16 cellular contexts compared by ENCODE assay signal in the genomic region with DNA sequence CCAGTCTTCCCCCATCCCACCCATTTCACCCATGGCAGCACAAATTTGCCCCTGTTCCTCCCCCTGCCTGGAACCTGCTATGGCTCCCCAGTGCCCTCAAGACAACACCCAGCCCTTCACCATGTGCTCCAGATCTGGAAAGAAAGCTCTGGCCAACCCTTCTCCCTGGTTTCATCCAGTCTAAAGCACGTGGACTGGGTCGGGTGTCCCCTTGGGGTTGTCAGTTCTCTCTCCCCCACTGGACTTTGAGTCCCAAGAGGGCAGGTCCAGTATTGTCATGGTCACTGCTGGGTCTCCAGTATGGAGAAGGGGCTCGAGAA. TPM values are rescaled to one million over a fixed set of nuclear protein-coding genes. Genes with fewer than 3 reads are reported as not detected.
DNase-seq lines count a peak whose midpoint lies in the region; ATAC-seq, FAIRE-seq and TF ChIP-seq lines count a peak whose summit lies in the region.
"Had no signal": no experiment of that assay in that cellular context is flagged by ENCODE, and none has a peak within 500 bp of the region (broad histone marks: within the 10 kb centered on the region; RNA-seq: fewer than 3 reads in every experiment).

No MANE protein-coding gene starts in this region.

- H3K27ac ChIP-seq in HEK293 (ENCODE audit: extremely low read depth, low read depth, low read length) (no peak overlapping the region), K562 (ENCODE audit: extremely low read depth, low read depth, low read length) (no peak overlapping the region), kidney (ENCODE audit: low read depth in 2 of 2, low read length in 2 of 2) (no peak overlapping the region)
- H3K27ac ChIP-seq: 22Rv1, BLaER1 had no signal

- no peaks in the 10 kb centered on the region for H4K20me1 ChIP-seq in K562 (replicated peaks; ENCODE audit: control insufficient read depth, insufficient read depth, low read length)
- H4K20me1 ChIP-seq: BLaER1 had no signal

- H3K4me1 ChIP-seq in HEK293 (ENCODE audit: control insufficient read depth, insufficient read depth, low read length) (no peaks in the 10 kb centered on the region), K562 (replicated peaks in 1 of 2; ENCODE audit: control insufficient read depth in 2 of 2, insufficient read depth in 2 of 2, low read length in 2 of 2) (peaks cover 0 to 8% of the 10 kb centered on the region in 2 experiments; a peak in 3 of 5 replicates), kidney (ENCODE audit: control insufficient read depth in 1 of 2, insufficient read depth in 1 of 2, low read depth in 1 of 2, low read length in 2 of 2) (no peaks in the 10 kb centered on the region)

- H3K9ac ChIP-seq in K562 (ENCODE audit: insufficient read depth in 1 of 2, low read depth in 2 of 2, low read length in 2 of 2), result no peak overlapping the region
- H3K9ac ChIP-seq in kidney (ENCODE audit: low read length in 2 of 2), result no peak overlapping the region
- H3K9ac ChIP-seq: BLaER1 had no signal

- CTCF ChIA-PET in activated CD4-positive, alpha-beta T cell treated with anti-CD3 and anti-CD28 coated beads, Interleukin-2, amount 10 ng/mL, durations not matched to agents 7 days and 5 days (lab: Charles Lee), result interaction anchor here (0.8 to 3.6 kb wide), 8 partner anchors 9 to 234 kb away, joined by 3 to 22 read pairs (median 4); no protein-coding TSS in a partner anchor
- CTCF ChIA-PET in HEK293 (lab: Yijun Ruan, JAX) (interaction anchor here (0.6 to 9.2 kb wide), 14 partner anchors 8 to 234 kb away, joined by 3 to 61 read pairs (median 8); no protein-coding TSS in a partner anchor), K562 (lab: Yijun Ruan, JAX; ENCODE audit: low intra/inter-chr PET ratio) (interaction anchor here (1.6 to 5.7 kb wide), 3 partner anchors 27 to 120 kb away, joined by 10 to 115 read pairs (median 37); no protein-coding TSS in a partner anchor)

- H3K4me3 ChIP-seq in HEK293 (ENCODE audit: low read depth, low read length), result no peak overlapping the region
- no peak overlapping the region for H3K4me3 ChIP-seq in K562
- no peak overlapping the region for H3K4me3 ChIP-seq in kidney (ENCODE audit: low read length in 2 of 2)
- H3K4me3 ChIP-seq: BLaER1, GM23338 had no signal

- H3K4me3 Mint-ChIP-seq in activated CD4-positive, alpha-beta T cell treated with anti-CD3 and anti-CD28 coated beads, Interleukin-2, amount 10 ng/mL, durations not matched to agents 7 days and 5 days, result no peak overlapping the region
- no peak overlapping the region for H3K4me3 Mint-ChIP-seq in activated CD4-positive, alpha-beta T cell treated with anti-CD3 and anti-CD28 coated beads, Interleukin-2, amount 10 ng/mL, durations not matched to agents 24 days and 14 days
- H3K4me3 Mint-ChIP-seq: CD4-positive, alpha-beta memory T cell; GM23338 had no signal

- H3K9me3 Mint-ChIP-seq in activated CD4-positive, alpha-beta T cell treated with anti-CD3 and anti-CD28 coated beads, Interleukin-2, amount 10 ng/mL, durations not matched to agents 7 days and 5 days, result peaks cover 8% of the 10 kb centered on the region
- no peaks in the 10 kb centered on the region for H3K9me3 Mint-ChIP-seq in activated CD4-positive, alpha-beta T cell treated with anti-CD3 and anti-CD28 coated beads, Interleukin-2, amount 10 ng/mL, durations not matched to agents 24 days and 14 days
- H3K9me3 Mint-ChIP-seq: GM23338 had no signal

- H3K4me2 ChIP-seq in K562 (ENCODE audit: insufficient read depth, low read length), result no peak overlapping the region
- H3K4me2 ChIP-seq: BLaER1, GM23338 had no signal

- no peaks in the 10 kb centered on the region for H3K36me3 Mint-ChIP-seq in activated CD4-positive, alpha-beta T cell treated with anti-CD3 and anti-CD28 coated beads, Interleukin-2, amount 10 ng/mL, durations not matched to agents 7 days and 5 days (ENCODE audit: low read depth)
- H3K36me3 Mint-ChIP-seq in activated CD4-positive, alpha-beta T cell treated with anti-CD3 and anti-CD28 coated beads, Interleukin-2, amount 10 ng/mL, durations not matched to agents 24 days and 14 days (ENCODE audit: low read depth), result peaks cover 2% of the 10 kb centered on the region
- H3K36me3 Mint-ChIP-seq: CD4-positive, alpha-beta memory T cell had no signal

- TF ChIP-seq RAD21 in K562 (CRISPR knock-in tag; conservative IDR thresholded peaks at IDR 0.05 in 1 of 2, IDR thresholded peaks at IDR 0.05 in 1 of 2), result no peak

- peaks cover 22% of the 10 kb centered on the region for H3K27me3 Mint-ChIP-seq in activated CD4-positive, alpha-beta T cell treated with anti-CD3 and anti-CD28 coated beads, Interleukin-2, amount 10 ng/mL, durations not matched to agents 7 days and 5 days
- H3K27me3 Mint-ChIP-seq in activated CD4-positive, alpha-beta T cell treated with anti-CD3 and anti-CD28 coated beads, Interleukin-2, amount 10 ng/mL, durations not matched to agents 24 days and 14 days, result peaks cover 25% of the 10 kb centered on the region

- H3K9me1 ChIP-seq in K562 (ENCODE audit: control insufficient read depth, insufficient read depth, low read length), result no peaks in the 10 kb centered on the region

- no TSS peak for BruUV-seq in K562 (replicated peaks; lab: Mats Ljungman, UMichigan)

- no peak for TF ChIP-seq EP300 in K562 (IDR thresholded peaks at IDR 0.05; ENCODE audit: low read length)

- in situ Hi-C loops in K562 (cut with MboI), result no loop called here

- no peak for ATAC-seq in K562

- TF ChIP-seq POLR2A in K562 (conservative IDR thresholded peaks at IDR 0.05), result no peak

- no peak for DNase-seq in activated CD4-positive, alpha-beta T cell treated with anti-CD3 and anti-CD28 coated beads, Interleukin-2, amount 10 ng/mL, durations not matched to agents 7 days and 5 days
- DNase-seq in activated CD4-positive, alpha-beta T cell treated with anti-CD3 and anti-CD28 coated beads, Interleukin-2, amount 10 ng/mL, durations not matched to agents 24 days and 14 days, result no peak
- DNase-seq in K562 (ENCODE audit: extremely low read depth in 1 of 4, low spot score in 3 of 4) (no peak), kidney (no peak), NOMO-1 treated with DMSO at 0.1 percent for 48 hours (lab: John Stamatoyannopoulos, UW; ENCODE audit: unreplicated experiment) (no peak), HK-2 (ENCODE audit: unreplicated experiment) (no peak)
- DNase-seq: DMS79 treated with DMSO at 0.1 percent for 48 hours, GF-D8 had no signal

- POLR2A ChIA-PET in activated CD4-positive, alpha-beta T cell treated with anti-CD3 and anti-CD28 coated beads, Interleukin-2, amount 10 ng/mL, durations not matched to agents 7 days and 5 days (lab: Charles Lee), result no interaction called here
- POLR2A ChIA-PET in HEK293 (lab: Yijun Ruan, JAX), result no interaction called here
- POLR2A ChIA-PET in K562 (lab: Yijun Ruan, JAX), result interaction anchor here (1.4 kb wide), 1 partner anchor 120 kb away, joined by 3 read pairs; no protein-coding TSS in a partner anchor

- intact Hi-C loops in activated CD4-positive, alpha-beta T cell treated with anti-CD3 and anti-CD28 coated beads, Interleukin-2, amount 10 ng/mL, durations not matched to agents 24 days and 14 days (cut with micrococcal nuclease), result no loop called here
- intact Hi-C loops in K562 (cut with micrococcal nuclease), result no loop called here
- intact Hi-C loops in kidney (cut with DNase I), result loop anchor here (10.0 kb wide), 1 partner anchor 230 kb away; no protein-coding TSS in a partner anchor

- H3K27ac Mint-ChIP-seq in activated CD4-positive, alpha-beta T cell treated with anti-CD3 and anti-CD28 coated beads, Interleukin-2, amount 10 ng/mL, durations not matched to agents 7 days and 5 days, result peak overlapping the region; percentile 42
- H3K27ac Mint-ChIP-seq in activated CD4-positive, alpha-beta T cell treated with anti-CD3 and anti-CD28 coated beads, Interleukin-2, amount 10 ng/mL, durations not matched to agents 24 days and 14 days, result no peak overlapping the region
- H3K27ac Mint-ChIP-seq: GM23338 had no signal

- 8% methylated on average over 3 of the region's 3 CpGs for WGBS in K562 (ENCODE audit: insufficient coverage, low coverage, missing lambda C conversion rate)

- H3K9me3 ChIP-seq in HEK293 (ENCODE audit: control insufficient read depth, insufficient read depth, low read depth, low read length), result no peaks in the 10 kb centered on the region
- no peaks in the 10 kb centered on the region for H3K9me3 ChIP-seq in K562 (replicated peaks; ENCODE audit: control insufficient read depth, insufficient read depth, low read depth, low read length)
- peaks cover 4 to 8% of the 10 kb centered on the region in 2 donors for H3K9me3 ChIP-seq in kidney (ENCODE audit: control insufficient read depth in 1 of 2, low read length in 2 of 2)

- H3K36me3 ChIP-seq in HEK293 (ENCODE audit: control insufficient read depth in 2 of 2, insufficient read depth in 1 of 2, low read length in 2 of 2), result no peaks in the 10 kb centered on the region
- H3K36me3 ChIP-seq in K562 (ENCODE audit: control insufficient read depth, insufficient read depth, low read length), result no peaks in the 10 kb centered on the region
- H3K36me3 ChIP-seq in kidney (ENCODE audit: control insufficient read depth in 1 of 2, insufficient read depth in 2 of 2, low read length in 2 of 2), result no peaks in the 10 kb centered on the region
- H3K36me3 ChIP-seq: BLaER1 had no signal

- H3K79me2 ChIP-seq in K562 (ENCODE audit: control insufficient read depth, insufficient read depth, low read length), result no peaks in the 10 kb centered on the region

- TF ChIP-seq CTCF in HEK293 (tag by site-specific recombination; IDR thresholded peaks at IDR 0.05) (no peak), K562 (IDR thresholded peaks at IDR 0.05 in 2 of 3, conservative IDR thresholded peaks at IDR 0.05 in 1 of 3; ENCODE audit: insufficient read depth in 2 of 3, low read depth in 1 of 3, low read length in 3 of 3) (no peak), kidney (IDR thresholded peaks at IDR 0.05; ENCODE audit: borderline replicate concordance, extremely low read depth, insufficient read depth) (no peak)

- H2AFZ ChIP-seq in K562 (ENCODE audit: low read depth, low read length), result no peak overlapping the region

- FAIRE-seq in K562 (lab: Jason Lieb, UNC), result no peak
- FAIRE-seq in kidney (lab: Jason Lieb, UNC), result no peak

- H3K27me3 ChIP-seq in K562 (ENCODE audit: control insufficient read depth in 2 of 2, insufficient read depth in 2 of 2, low read length in 2 of 2), result no peaks in the 10 kb centered on the region
- H3K27me3 ChIP-seq: BLaER1 had no signal

- peaks cover 41% of the 10 kb centered on the region for H3K4me1 Mint-ChIP-seq in activated CD4-positive, alpha-beta T cell treated with anti-CD3 and anti-CD28 coated beads, Interleukin-2, amount 10 ng/mL, durations not matched to agents 7 days and 5 days
- peaks cover 28% of the 10 kb centered on the region for H3K4me1 Mint-ChIP-seq in activated CD4-positive, alpha-beta T cell treated with anti-CD3 and anti-CD28 coated beads, Interleukin-2, amount 10 ng/mL, durations not matched to agents 24 days and 14 days

RNA-seq across cellular contexts. Expression of gene PNMA8B, which starts 19.6 kb away (rescaled TPM):
- under 1 TPM; 0.06 to 0.07 TPM for total RNA-seq in activated CD4-positive, alpha-beta T cell treated with anti-CD3 and anti-CD28 coated beads, Interleukin-2, amount 10 ng/mL, durations not matched to agents 7 days and 5 days
- total RNA-seq in activated CD4-positive, alpha-beta T cell treated with anti-CD3 and anti-CD28 coated beads, Interleukin-2, amount 10 ng/mL, durations not matched to agents 24 days and 14 days, result not detected in 2 replicates
- not detected in 2 replicates for total RNA-seq in K562 (2011; cell fraction: chromatin; rRNA removed; ENCODE audit: low replicate concordance)
- not detected in 2 replicates for total RNA-seq in K562 (2011; cell fraction: nucleolus; rRNA removed)
- total RNA-seq in K562 (2011; cell fraction: nucleoplasm; rRNA removed), result not detected in 2 replicates
- total RNA-seq in K562 (2014; rRNA removed), result 0.04 TPM in 1 of 2 replicates, not detected in the other
- not detected in 2 replicates for total RNA-seq in K562 (2014; rRNA removed; fragmentation: Illumina TruSeq; extraction: Trizol)
- not detected in 2 replicates for total RNA-seq in K562 (2015; rRNA removed; fragmentation: Illumina TruSeq; extraction: Trizol)
- total RNA-seq in K562 (2021), result 0.02 TPM in 1 of 2 replicates, not detected in the other
- not detected in 2 replicates for polyA plus RNA-seq in K562 (2011; rRNA removed)
- 0.01 TPM in 1 of 2 replicates, not detected in the other for polyA plus RNA-seq in K562 (2011; cell fraction: cytosol; rRNA removed)
- polyA plus RNA-seq in K562 (2011; cell fraction: nucleus; rRNA removed), result not detected in 2 replicates
- not detected in 2 replicates for polyA plus RNA-seq in K562 (2012)
- polyA plus RNA-seq in K562 (2014; fragmentation: Illumina TruSeq; extraction: Trizol), result not detected in 2 replicates
- polyA plus RNA-seq in K562 (2014; fragmentation: Nextera tagmentation; extraction: Ambion mirVana), result not detected
- not detected in 2 replicates for polyA plus RNA-seq in K562 (2014; rRNA removed)
- not detected in 2 replicates for polyA minus RNA-seq in K562 (2011; rRNA and poly(A)+ RNA removed)
- polyA minus RNA-seq in K562 (2011; cell fraction: cytosol; rRNA and poly(A)+ RNA removed), result not detected in 2 replicates
- polyA minus RNA-seq in K562 (2011; cell fraction: nucleus; rRNA and poly(A)+ RNA removed), result not detected in 2 replicates
- total RNA-seq in kidney, result 1.3 TPM
- polyA plus RNA-seq in kidney (ENCODE audit: insufficient read depth, low read depth, low replicate concordance), result 0.67 TPM
- total RNA-seq: Calu3, HT1080 had no signal

RNA-seq across cellular contexts. Expression of gene PNMA8A, which starts 43.9 kb away (rescaled TPM):
- not detected for total RNA-seq in activated CD4-positive, alpha-beta T cell treated with anti-CD3 and anti-CD28 coated beads, Interleukin-2, amount 10 ng/mL, durations not matched to agents 7 days and 5 days
- not detected in 2 replicates for total RNA-seq in activated CD4-positive, alpha-beta T cell treated with anti-CD3 and anti-CD28 coated beads, Interleukin-2, amount 10 ng/mL, durations not matched to agents 24 days and 14 days
- total RNA-seq in K562 (2011; cell fraction: chromatin; rRNA removed; ENCODE audit: low replicate concordance), result 11.8 and 15.0 TPM in 2 replicates
- 9.9 and 10.7 TPM in 2 replicates for total RNA-seq in K562 (2011; cell fraction: nucleolus; rRNA removed)
- total RNA-seq in K562 (2011; cell fraction: nucleoplasm; rRNA removed), result 13.3 and 16.0 TPM in 2 replicates
- total RNA-seq in K562 (2014; rRNA removed), result 13.3 and 16.6 TPM in 2 replicates
- total RNA-seq in K562 (2014; rRNA removed; fragmentation: Illumina TruSeq; extraction: Trizol), result 18.4 and 19.5 TPM in 2 replicates
- 18.3 and 18.6 TPM in 2 replicates for total RNA-seq in K562 (2015; rRNA removed; fragmentation: Illumina TruSeq; extraction: Trizol)
- total RNA-seq in K562 (2021), result 14.9 and 16.3 TPM in 2 replicates
- polyA plus RNA-seq in K562 (2011; rRNA removed), result 20.1 and 23.8 TPM in 2 replicates
- 9.2 and 16.4 TPM in 2 replicates for polyA plus RNA-seq in K562 (2011; cell fraction: cytosol; rRNA removed)
- 5.4 and 6.0 TPM in 2 replicates for polyA plus RNA-seq in K562 (2011; cell fraction: nucleus; rRNA removed)
- polyA plus RNA-seq in K562 (2012), result 14.2 and 18.1 TPM in 2 replicates
- 17.8 and 18.5 TPM in 2 replicates for polyA plus RNA-seq in K562 (2014; fragmentation: Illumina TruSeq; extraction: Trizol)
- 1 to 10 TPM; 6.6 to 7.2 TPM for polyA plus RNA-seq in K562 (2014; fragmentation: Nextera tagmentation; extraction: Ambion mirVana)
- polyA plus RNA-seq in K562 (2014; rRNA removed), result 13.2 and 16.7 TPM in 2 replicates
- 12.6 and 14.7 TPM in 2 replicates for polyA minus RNA-seq in K562 (2011; rRNA and poly(A)+ RNA removed)
- polyA minus RNA-seq in K562 (2011; cell fraction: cytosol; rRNA and poly(A)+ RNA removed), result 7.6 and 8.3 TPM in 2 replicates
- polyA minus RNA-seq in K562 (2011; cell fraction: nucleus; rRNA and poly(A)+ RNA removed), result 2.0 and 4.9 TPM in 2 replicates
- 16.2 TPM for total RNA-seq in kidney
- polyA plus RNA-seq in kidney (ENCODE audit: insufficient read depth, low read depth, low replicate concordance), result 12.5 TPM
- total RNA-seq: HT1080 had no signal
- polyA plus RNA-seq: CD14-positive monocyte had no signal

Comparison
In these comparisons a context has a peak if more than half of its experiments do, and no peak if none do; other contexts are left out.
1. RNA of gene PNMA8A, which starts 43.9 kb away (total RNA-seq): 9.9 to 19.5 TPM in K562 and 16.2 TPM in kidney (single experiment); not detected in activated CD4-positive, alpha-beta T cell treated with anti-CD3 and anti-CD28 coated beads, Interleukin-2, amount 10 ng/mL, durations not matched to agents 7 days and 5 days and not detected in activated CD4-positive, alpha-beta T cell treated with anti-CD3 and anti-CD28 coated beads, Interleukin-2, amount 10 ng/mL, durations not matched to agents 24 days and 14 days; every median in the first group is over 10 times any median in the second.